ENCODE assay signal across 10 cellular contexts in genomic region chr14:105316563-105316941, GRCh38. TPM values are rescaled to one million over a fixed set of nuclear protein-coding genes. Genes with fewer than 3 reads are reported as not detected.
DNase-seq lines count a peak whose midpoint lies in the region; ATAC-seq and TF ChIP-seq lines count a peak whose summit lies in the region.
"Had no signal": no experiment of that assay in that cellular context is flagged by ENCODE, and none has a peak within 500 bp of the region (broad histone marks: within the 10 kb centered on the region; RNA-seq: fewer than 3 reads in every experiment).

No MANE protein-coding gene starts in this region.

- H3K4me3 ChIP-seq in BLaER1 treated with 17β-estradiol and CSF1 and Interleukin-3, amounts not matched to agents 10 nM and 100 nM = peak overlapping the region in 4 of 10 experiments; percentile 71 to 81 (median 76); a peak in 4 of 20 replicates
- H3K4me3 ChIP-seq in HEK293 (ENCODE audit: low read depth, low read length) = no peak overlapping the region

- DNase-seq in osteocyte (ENCODE audit: extremely low spot score, unreplicated experiment) = no peak
- no peak for DNase-seq in omental fat pad (ENCODE audit: low spot score)
- DNase-seq in SW 1271 (lab: John Stamatoyannopoulos, UW) = no peak
- DNase-seq: NCI-H774 had no signal

- no peaks in the 10 kb centered on the region for H3K27me3 Mint-ChIP-seq in osteocyte (ENCODE audit: unreplicated experiment)

- H3K36me3 ChIP-seq in BLaER1 treated with 17β-estradiol and CSF1 and Interleukin-3, amounts not matched to agents 10 nM and 100 nM = peaks cover 0 to 8% (median 0%) of the 10 kb centered on the region in 11 experiments; a peak in 2 of 22 replicates
- H3K36me3 ChIP-seq in HEK293 (ENCODE audit: control insufficient read depth in 2 of 2, insufficient read depth in 1 of 2, low read length in 2 of 2) = no peaks in the 10 kb centered on the region
- H3K36me3 ChIP-seq: HAP-1 had no signal

- H4K20me1 ChIP-seq in BLaER1 treated with 17β-estradiol and CSF1 and Interleukin-3, amounts not matched to agents 10 nM and 100 nM = peaks cover 37 to 57% (median 44%) of the 10 kb centered on the region in 11 experiments; a peak in 21 of 22 replicates

- H3K4me1 Mint-ChIP-seq in osteocyte (ENCODE audit: unreplicated experiment) = peaks cover 28% of the 10 kb centered on the region

- ATAC-seq in HG03442 (IDR thresholded peaks at IDR 0.05; ENCODE audit: unreplicated experiment) (no peak), omental fat pad (ENCODE audit: low FRiP score) (no peak)
- ATAC-seq in activated CD4-positive, CD25-positive, alpha-beta regulatory T cell treated with anti-CD3 and anti-CD28 coated beads, Interleukin-2, amount 50 U/mL, for 24 hours = no peak

- H3K27me3 ChIP-seq in BLaER1 treated with 17β-estradiol and CSF1 and Interleukin-3, amounts not matched to agents 10 nM and 100 nM = no peaks in the 10 kb centered on the region

- peaks cover 41 to 58% (median 56%) of the 10 kb centered on the region in 10 experiments for H3K4me1 ChIP-seq in BLaER1 treated with 17β-estradiol and CSF1 and Interleukin-3, amounts not matched to agents 10 nM and 100 nM
- peaks cover 7% of the 10 kb centered on the region for H3K4me1 ChIP-seq in HEK293 (ENCODE audit: control insufficient read depth, insufficient read depth, low read length)

- CTCF ChIA-PET in HEK293 (lab: Yijun Ruan, JAX) = no interaction called here

- POLR2A ChIA-PET in HEK293 (lab: Yijun Ruan, JAX) = interaction anchor here (0.8 to 3.1 kb wide), 2 partner anchors 15 to 17 kb away, joined by 3 to 36 read pairs; partner anchors contain the start of gene BRF1

- peak overlapping the region; percentile 90 to 100 (median 99) for H3K4me2 ChIP-seq in BLaER1 treated with 17β-estradiol and CSF1 and Interleukin-3, amounts not matched to agents 10 nM and 100 nM

- TF ChIP-seq CTCF in HEK293 (tag by site-specific recombination; IDR thresholded peaks at IDR 0.05) (no peak), osteocyte (IDR thresholded peaks at IDR 0.05) (no peak), omental fat pad (IDR thresholded peaks at IDR 0.05) (no peak)

- peak overlapping the region; percentile 85 for H3K4me3 Mint-ChIP-seq in osteocyte (ENCODE audit: unreplicated experiment)

- no peak overlapping the region for H3K27ac ChIP-seq in BLaER1 treated with 17β-estradiol and CSF1 and Interleukin-3, amounts not matched to agents 10 nM and 100 nM
- H3K27ac ChIP-seq in HEK293 (ENCODE audit: extremely low read depth, low read depth, low read length) = no peak overlapping the region
- peak overlapping the region; percentile 29 for H3K27ac ChIP-seq in cingulate gyrus (ENCODE audit: low read depth, low read length)

- H3K9ac ChIP-seq in BLaER1 treated with 17β-estradiol and CSF1 and Interleukin-3, amounts not matched to agents 10 nM and 100 nM = peak overlapping the region in 4 of 11 experiments; percentile 79 to 84 (median 82); a peak in 5 of 22 replicates

- no peaks in the 10 kb centered on the region for H3K9me3 Mint-ChIP-seq in osteocyte (ENCODE audit: unreplicated experiment)

- H3K27ac Mint-ChIP-seq in osteocyte (ENCODE audit: unreplicated experiment) = no peak overlapping the region

- no peaks in the 10 kb centered on the region for H3K9me3 ChIP-seq in BLaER1 treated with 17β-estradiol and CSF1 and Interleukin-3, amounts not matched to agents 10 nM and 100 nM (replicated peaks in 1 of 11)
- H3K9me3 ChIP-seq in HEK293 (ENCODE audit: control insufficient read depth, insufficient read depth, low read depth, low read length) = no peaks in the 10 kb centered on the region
- H3K9me3 ChIP-seq: HAP-1 had no signal

- no peaks in the 10 kb centered on the region for H3K36me3 Mint-ChIP-seq in osteocyte (ENCODE audit: unreplicated experiment)

TF ChIP-seq in HEK293, 187 proteins besides CTCF, POLR2A, EP300 and RAD21 (continues in another document):
- TF ChIP-seq ZFHX2 (tag by site-specific recombination; conservative IDR thresholded peaks at IDR 0.05) = peak; percentile 60
- TF ChIP-seq ZNF837 (tag by site-specific recombination; IDR thresholded peaks at IDR 0.05) = no peak
- TF ChIP-seq EGR2 (tag by site-specific recombination; IDR thresholded peaks at IDR 0.05; ENCODE audit: low read depth) = peak; percentile 49; the same call in 1 of the 2 replicates
- TF ChIP-seq ZNF626 (tag by site-specific recombination; IDR thresholded peaks at IDR 0.05) = no peak
- no peak for TF ChIP-seq WT1 (tag by site-specific recombination; IDR thresholded peaks at IDR 0.05)
- TF ChIP-seq MEIS1 (CRISPR knock-in tag; IDR thresholded peaks at IDR 0.05; ENCODE audit: borderline replicate concordance) = no peak
- no peak for TF ChIP-seq ZNF2 (tag by site-specific recombination; IDR thresholded peaks at IDR 0.05)
- no peak for TF ChIP-seq ZSCAN30 (tag by site-specific recombination; IDR thresholded peaks at IDR 0.05)
- TF ChIP-seq YY1 (tag by site-specific recombination; IDR thresholded peaks at IDR 0.05) = no peak
- TF ChIP-seq ZNF157 (tag by site-specific recombination; IDR thresholded peaks at IDR 0.05) = no peak
- no peak for TF ChIP-seq ZBTB1 (tag by site-specific recombination; IDR thresholded peaks at IDR 0.05)
- no peak for TF ChIP-seq ZNF549 (tag by site-specific recombination; IDR thresholded peaks at IDR 0.05)
- TF ChIP-seq IKZF3 (tag by site-specific recombination; IDR thresholded peaks at IDR 0.05) = no peak
- TF ChIP-seq, protein P1, sequence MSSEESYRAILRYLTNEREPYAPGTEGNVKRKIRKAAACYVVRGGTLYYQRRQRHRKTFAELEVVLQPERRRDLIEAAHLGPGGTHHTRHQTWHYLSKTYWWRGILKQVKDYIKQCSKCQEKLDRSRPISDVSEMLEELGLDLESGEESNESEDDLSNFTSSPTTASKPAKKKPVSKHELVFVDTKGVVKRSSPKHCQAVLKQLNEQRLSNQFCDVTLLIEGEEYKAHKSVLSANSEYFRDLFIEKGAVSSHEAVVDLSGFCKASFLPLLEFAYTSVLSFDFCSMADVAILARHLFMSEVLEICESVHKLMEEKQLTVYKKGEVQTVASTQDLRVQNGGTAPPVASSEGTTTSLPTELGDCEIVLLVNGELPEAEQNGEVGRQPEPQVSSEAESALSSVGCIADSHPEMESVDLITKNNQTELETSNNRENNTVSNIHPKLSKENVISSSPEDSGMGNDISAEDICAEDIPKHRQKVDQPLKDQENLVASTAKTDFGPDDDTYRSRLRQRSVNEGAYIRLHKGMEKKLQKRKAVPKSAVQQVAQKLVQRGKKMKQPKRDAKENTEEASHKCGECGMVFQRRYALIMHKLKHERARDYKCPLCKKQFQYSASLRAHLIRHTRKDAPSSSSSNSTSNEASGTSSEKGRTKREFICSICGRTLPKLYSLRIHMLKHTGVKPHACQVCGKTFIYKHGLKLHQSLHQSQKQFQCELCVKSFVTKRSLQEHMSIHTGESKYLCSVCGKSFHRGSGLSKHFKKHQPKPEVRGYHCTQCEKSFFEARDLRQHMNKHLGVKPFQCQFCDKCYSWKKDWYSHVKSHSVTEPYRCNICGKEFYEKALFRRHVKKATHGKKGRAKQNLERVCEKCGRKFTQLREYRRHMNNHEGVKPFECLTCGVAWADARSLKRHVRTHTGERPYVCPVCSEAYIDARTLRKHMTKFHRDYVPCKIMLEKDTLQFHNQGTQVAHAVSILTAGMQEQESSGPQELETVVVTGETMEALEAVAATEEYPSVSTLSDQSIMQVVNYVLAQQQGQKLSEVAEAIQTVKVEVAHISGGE (tag by site-specific recombination; conservative IDR thresholded peaks at IDR 0.05; ENCODE audit: low read depth) = no peak
- no peak for TF ChIP-seq ZNF148 (tag by site-specific recombination; IDR thresholded peaks at IDR 0.05; ENCODE audit: borderline replicate concordance)
- TF ChIP-seq ZNF140 (tag by site-specific recombination; IDR thresholded peaks at IDR 0.05) = no peak
- TF ChIP-seq ZBTB20 (tag by site-specific recombination; IDR thresholded peaks at IDR 0.05) = 0 out of 2 replicates have a peak, but pooled peaks have one; percentile 8
- no peak for TF ChIP-seq ATF2 (tag by site-specific recombination; IDR thresholded peaks at IDR 0.05; ENCODE audit: low read depth)

RNA-seq across cellular contexts. Expression of gene PACS2, which starts 2.0 kb away (rescaled TPM):
- total RNA-seq in osteocyte (109 and 115 TPM in 2 replicates), omental fat pad (10 to 100 TPM; 47.5 to 78.5 (median 68.9) TPM)

RNA-seq across cellular contexts. Expression of gene BRF1, which starts 15.8 kb away (rescaled TPM):
- total RNA-seq in osteocyte (41.7 and 43.5 TPM in 2 replicates), omental fat pad (10 to 100 TPM; 22.8 to 46.5 (median 30.7) TPM)
